15 cellular contexts compared by ENCODE assay signal in the genomic region with DNA sequence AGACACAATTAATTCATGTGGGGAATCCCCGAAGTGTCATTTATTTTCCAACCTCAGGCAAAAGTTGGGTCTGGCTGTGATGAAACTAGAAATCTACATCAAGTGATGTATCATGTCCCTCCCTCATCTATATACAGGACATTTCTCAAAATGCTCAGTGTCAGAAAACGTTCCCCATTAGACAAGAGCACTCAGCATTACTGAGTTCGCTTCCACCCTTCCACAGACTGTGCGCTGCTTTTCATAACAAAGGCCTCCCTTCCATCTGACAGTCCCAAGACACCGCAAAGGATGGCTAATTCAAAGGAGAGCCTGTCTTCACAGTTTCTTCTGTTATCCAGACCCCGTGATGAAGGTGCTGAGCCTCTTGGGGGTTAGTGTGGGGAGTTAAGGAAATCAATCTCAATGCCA. TPM values are rescaled to one million over a fixed set of nuclear protein-coding genes. Genes with fewer than 3 reads are reported as not detected.
DNase-seq lines count a peak whose midpoint lies in the region; TF ChIP-seq lines count a peak whose summit lies in the region.
"Had no signal": no experiment of that assay in that cellular context is flagged by ENCODE, and none has a peak within 500 bp of the region (broad histone marks: within the 10 kb centered on the region; RNA-seq: fewer than 3 reads in every experiment).

No MANE protein-coding gene starts in this region.

- no peaks in the 10 kb centered on the region for H3K27me3 Mint-ChIP-seq in activated T-helper 1 cell treated with anti-CD3 and anti-CD28 coated beads, Interleukin-12 subunit alpha, Interleukin-12 subunit beta, Interleukin-2, Interleukin-4 antibody, amounts not matched to agents 30 ng/mL and 10 ng/mL and 1 ng/mL, durations not matched to agents 14 hours and 24 hours and 36 hours (ENCODE audit: insufficient read depth)

- intact Hi-C loops in activated T-helper 1 cell treated with anti-CD3 and anti-CD28 coated beads, Interleukin-12 subunit alpha, Interleukin-12 subunit beta, Interleukin-2, Interleukin-4 antibody, amounts not matched to agents 30 ng/mL and 10 ng/mL and 1 ng/mL, durations not matched to agents 14 hours and 24 hours and 36 hours (cut with micrococcal nuclease) = loop anchor here (1.0 to 10.0 kb wide), 4 partner anchors 10 to 585 kb away; no protein-coding TSS in a partner anchor
- intact Hi-C loops in esophagus squamous epithelium (cut with DNase I) = loop anchor here (10.0 kb wide), 1 partner anchor 45 kb away; no protein-coding TSS in a partner anchor

- H3K4me3 Mint-ChIP-seq in activated T-helper 1 cell treated with anti-CD3 and anti-CD28 coated beads, Interleukin-12 subunit alpha, Interleukin-12 subunit beta, Interleukin-2, Interleukin-4 antibody, amounts not matched to agents 30 ng/mL and 10 ng/mL and 1 ng/mL, durations not matched to agents 14 hours and 24 hours and 36 hours = peak overlapping the region; percentile 73

- TF ChIP-seq CTCF in esophagus squamous epithelium (IDR thresholded peaks at IDR 0.05) = no peak

- H3K9me3 Mint-ChIP-seq in activated T-helper 1 cell treated with anti-CD3 and anti-CD28 coated beads, Interleukin-12 subunit alpha, Interleukin-12 subunit beta, Interleukin-2, Interleukin-4 antibody, amounts not matched to agents 30 ng/mL and 10 ng/mL and 1 ng/mL, durations not matched to agents 14 hours and 24 hours and 36 hours = no peaks in the 10 kb centered on the region

- peaks cover 15 to 51% (median 28%) of the 10 kb centered on the region in 3 donors for H3K4me1 ChIP-seq in esophagus squamous epithelium
- H3K4me1 ChIP-seq: foreskin keratinocyte had no signal

- 49 to 76% methylated on average over 6 of the region's 6 CpGs for WGBS in esophagus squamous epithelium, 2 donors

- peaks cover 89% of the 10 kb centered on the region for H3K4me1 Mint-ChIP-seq in activated T-helper 1 cell treated with anti-CD3 and anti-CD28 coated beads, Interleukin-12 subunit alpha, Interleukin-12 subunit beta, Interleukin-2, Interleukin-4 antibody, amounts not matched to agents 30 ng/mL and 10 ng/mL and 1 ng/mL, durations not matched to agents 14 hours and 24 hours and 36 hours (ENCODE audit: low read depth)

- TF ChIP-seq POLR2A in esophagus squamous epithelium (IDR thresholded peaks at IDR 0.05) = no peak

- H3K36me3 Mint-ChIP-seq in activated T-helper 1 cell treated with anti-CD3 and anti-CD28 coated beads, Interleukin-12 subunit alpha, Interleukin-12 subunit beta, Interleukin-2, Interleukin-4 antibody, amounts not matched to agents 30 ng/mL and 10 ng/mL and 1 ng/mL, durations not matched to agents 14 hours and 24 hours and 36 hours (ENCODE audit: low read depth) = peaks cover 64% of the 10 kb centered on the region

- H3K27ac ChIP-seq in KOPT-K1 (ENCODE audit: low read depth, low read length, poor library complexity, severe bottlenecking) (peak overlapping the region; percentile 78), esophagus squamous epithelium (peak overlapping the region in 2 of 4 donors; percentile 3 to 21)
- H3K27ac ChIP-seq: foreskin keratinocyte had no signal

- peak; percentile 37 to 53 for DNase-seq in activated CD4-positive, alpha-beta T cell treated with anti-CD3 and anti-CD28 coated beads for 4 hours
- no peak for DNase-seq in activated CD4-positive, alpha-beta T cell treated with anti-CD3 and anti-CD28 coated beads for 1 hour
- DNase-seq in activated T-helper 1 cell treated with anti-CD3 and anti-CD28 coated beads, Interleukin-12 subunit alpha, Interleukin-12 subunit beta, Interleukin-2, Interleukin-4 antibody, amounts not matched to agents 30 ng/mL and 10 ng/mL and 1 ng/mL, durations not matched to agents 14 hours and 24 hours and 36 hours (ENCODE audit: low spot score) = peak; percentile 42
- DNase-seq in retina = peak; percentile 25
- DNase-seq in middle frontal gyrus (ENCODE audit: extremely low spot score, low spot score) = no peak
- no peak for DNase-seq in AG08396 (ENCODE audit: low spot score)
- no peak for DNase-seq in esophagus squamous epithelium (lab: John Stamatoyannopoulos, UW)
- DNase-seq: ACHN, dermis blood vessel endothelial cell, foreskin keratinocyte, kidney, NCI-H146, nucleus accumbens, OCI-M1 had no signal

- no peaks in the 10 kb centered on the region for H3K27me3 ChIP-seq in esophagus squamous epithelium
- H3K27me3 ChIP-seq: foreskin keratinocyte had no signal

- H3K27ac Mint-ChIP-seq in activated T-helper 1 cell treated with anti-CD3 and anti-CD28 coated beads, Interleukin-12 subunit alpha, Interleukin-12 subunit beta, Interleukin-2, Interleukin-4 antibody, amounts not matched to agents 30 ng/mL and 10 ng/mL and 1 ng/mL, durations not matched to agents 14 hours and 24 hours and 36 hours = peak overlapping the region; percentile 96

- H3K4me3 ChIP-seq in esophagus squamous epithelium = no peak overlapping the region

- H3K36me3 ChIP-seq in KOPT-K1 (ENCODE audit: insufficient read depth, low read length) (peaks cover 84% of the 10 kb centered on the region), esophagus squamous epithelium (peaks cover 0 to 35% (median 0%) of the 10 kb centered on the region in 3 donors)

- H3K9me3 ChIP-seq in KOPT-K1 (ENCODE audit: insufficient read depth, low read length, poor library complexity, severe bottlenecking) (no peaks in the 10 kb centered on the region), esophagus squamous epithelium (no peaks in the 10 kb centered on the region)

RNA-seq across cellular contexts. Expression of a gene that starts 7.6 kb away (rescaled TPM):
- 85.9 and 91.7 TPM in 2 replicates for total RNA-seq in activated T-helper 1 cell treated with anti-CD3 and anti-CD28 coated beads, Interleukin-12 subunit alpha, Interleukin-12 subunit beta, Interleukin-2, Interleukin-4 antibody, amounts not matched to agents 30 ng/mL and 10 ng/mL and 1 ng/mL, durations not matched to agents 14 hours and 24 hours and 36 hours
- 10 to 100 TPM; 23.2 to 31.5 (median 29.9) TPM for total RNA-seq in esophagus squamous epithelium

Comparison
In these comparisons a context has a peak if more than half of its experiments do, and no peak if none do; other contexts are left out.
1. DNase-seq: peak in activated CD4-positive, alpha-beta T cell treated with anti-CD3 and anti-CD28 coated beads for 4 hours (2 of 2), activated T-helper 1 cell treated with anti-CD3 and anti-CD28 coated beads, Interleukin-12 subunit alpha, Interleukin-12 subunit beta, Interleukin-2, Interleukin-4 antibody, amounts not matched to agents 30 ng/mL and 10 ng/mL and 1 ng/mL, durations not matched to agents 14 hours and 24 hours and 36 hours (single experiment) and retina (single experiment); none in activated CD4-positive, alpha-beta T cell treated with anti-CD3 and anti-CD28 coated beads for 1 hour (single experiment), middle frontal gyrus (single experiment), AG08396 (single experiment) and esophagus squamous epithelium (single experiment).